10 cellular contexts compared by ENCODE assay signal in the genomic region with DNA sequence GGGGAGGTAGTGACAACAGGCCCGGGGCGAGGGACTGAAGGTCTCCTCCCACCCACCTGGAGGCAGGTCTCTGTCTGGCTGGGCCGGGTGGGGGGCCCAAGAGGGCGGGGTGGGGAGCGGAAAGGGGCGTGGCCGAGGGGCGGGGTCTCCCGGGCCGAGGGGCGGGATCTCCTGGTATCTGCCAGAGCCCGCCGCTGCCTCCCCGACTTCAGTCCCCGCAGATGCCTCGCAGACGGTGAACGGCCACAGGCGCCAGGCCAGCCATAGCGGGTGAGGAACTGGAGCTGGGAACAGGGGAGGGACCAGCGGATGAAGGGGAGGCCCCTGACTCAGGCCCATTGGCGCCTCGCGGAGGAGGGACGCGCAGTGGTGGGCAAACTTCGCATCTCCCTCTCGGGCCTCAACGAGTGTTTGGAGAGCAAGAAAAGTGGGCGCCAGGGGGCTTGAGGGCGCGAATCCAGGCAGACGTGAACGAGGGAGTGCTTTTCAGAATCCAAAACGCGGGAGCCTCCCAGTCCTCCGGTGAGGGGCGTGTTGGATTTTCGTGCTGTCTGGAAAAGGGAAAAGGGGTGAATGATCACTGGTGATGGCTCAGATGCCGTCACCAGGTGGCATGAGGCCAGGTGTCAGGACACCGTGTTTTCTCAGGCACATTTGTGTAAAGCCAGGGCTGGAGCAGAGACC. TPM values are rescaled to one million over a fixed set of nuclear protein-coding genes. Genes with fewer than 3 reads are reported as not detected.
A peak's percentile ranks its signal among the peaks of the same experiment; 100 is the strongest.
DNase-seq lines count a peak whose midpoint lies in the region; ATAC-seq, FAIRE-seq and TF ChIP-seq lines count a peak whose summit lies in the region.
"Had no signal": no experiment of that assay in that cellular context is flagged by ENCODE, and none has a peak within 500 bp of the region (broad histone marks: within the 10 kb centered on the region; RNA-seq: fewer than 3 reads in every experiment).

A gene with protein sequence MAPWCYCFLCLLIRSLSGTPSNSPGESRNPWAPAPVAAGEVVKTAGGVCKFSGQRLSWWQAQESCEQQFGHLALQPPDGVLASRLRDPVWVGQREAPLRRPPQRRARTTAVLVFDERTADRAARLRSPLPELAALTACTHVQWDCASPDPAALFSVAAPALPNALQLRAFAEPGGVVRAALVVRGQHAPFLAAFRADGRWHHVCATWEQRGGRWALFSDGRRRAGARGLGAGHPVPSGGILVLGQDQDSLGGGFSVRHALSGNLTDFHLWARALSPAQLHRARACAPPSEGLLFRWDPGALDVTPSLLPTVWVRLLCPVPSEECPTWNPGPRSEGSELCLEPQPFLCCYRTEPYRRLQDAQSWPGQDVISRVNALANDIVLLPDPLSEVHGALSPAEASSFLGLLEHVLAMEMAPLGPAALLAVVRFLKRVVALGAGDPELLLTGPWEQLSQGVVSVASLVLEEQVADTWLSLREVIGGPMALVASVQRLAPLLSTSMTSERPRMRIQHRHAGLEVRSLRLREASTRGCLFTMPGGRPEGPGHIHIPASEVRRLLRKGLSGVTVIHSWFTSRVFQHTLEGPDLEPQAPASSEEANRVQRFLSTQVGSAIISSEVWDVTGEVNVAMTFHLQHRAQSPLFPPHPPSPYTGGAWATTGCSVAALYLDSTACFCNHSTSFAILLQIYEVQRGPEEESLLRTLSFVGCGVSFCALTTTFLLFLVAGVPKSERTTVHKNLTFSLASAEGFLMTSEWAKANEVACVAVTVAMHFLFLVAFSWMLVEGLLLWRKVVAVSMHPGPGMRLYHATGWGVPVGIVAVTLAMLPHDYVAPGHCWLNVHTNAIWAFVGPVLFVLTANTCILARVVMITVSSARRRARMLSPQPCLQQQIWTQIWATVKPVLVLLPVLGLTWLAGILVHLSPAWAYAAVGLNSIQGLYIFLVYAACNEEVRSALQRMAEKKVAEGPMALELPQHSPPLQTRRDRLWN (plus strand): TSS at position 211 of the 684 bp plus-strand sequence. CDS start 1,216 bp downstream, outside the sequence.

- ATAC-seq in GM18868 (IDR thresholded peaks at IDR 0.05; ENCODE audit: unreplicated experiment) (no peak), GM19351 (IDR thresholded peaks at IDR 0.05; ENCODE audit: unreplicated experiment) (no peak)

- TF ChIP-seq CTCF in GM13977 (IDR thresholded peaks at IDR 0.05; ENCODE audit: extremely low read depth, insufficient read depth, missing control alignments) = no peak
- TF ChIP-seq CTCF in astrocyte of the cerebellum (IDR thresholded peaks at IDR 0.05; ENCODE audit: low read depth, low read length, missing control alignments) = no peak
- TF ChIP-seq CTCF in keratinocyte (optimal IDR thresholded peaks at IDR 0.05 in 1 of 3, IDR thresholded peaks at IDR 0.05 in 1 of 3, conservative IDR thresholded peaks at IDR 0.05 in 1 of 3; ENCODE audit: extremely low read depth in 1 of 3, insufficient read depth in 2 of 3, low read length in 3 of 3) = no peak
- TF ChIP-seq CTCF in WERI-Rb-1 (IDR thresholded peaks at IDR 0.05; ENCODE audit: low read depth, low read length) = no peak

- H3K4me2 ChIP-seq in keratinocyte (ENCODE audit: control insufficient read depth, extremely low read depth, insufficient read depth, low read depth, low read length) = peak within 1 kb of the TSS; percentile 73

- H3K27me3 ChIP-seq in ACC112 (ENCODE audit: insufficient read depth, low read length) = peaks cover 32% of the 10 kb centered on the region
- peaks cover 11% of the 10 kb centered on the region for H3K27me3 ChIP-seq in keratinocyte (ENCODE audit: control insufficient read depth, extremely low read depth, insufficient read depth, low read length)
- H3K27me3 ChIP-seq in WERI-Rb-1 (ENCODE audit: insufficient read depth, low read depth, severe bottlenecking) = no peaks in the 10 kb centered on the region

- dilution Hi-C loops in keratinocyte (cut with MboI; ENCODE audit: extremely low pct_ligation_motif_present, low sequenced_read_pairs) = no loop called here

- no peaks in the 10 kb centered on the region for H4K20me1 ChIP-seq in keratinocyte (ENCODE audit: control insufficient read depth, extremely low read depth, insufficient read depth, low read length)

- FAIRE-seq in keratinocyte (lab: Jason Lieb, UNC) (no peak), GM19239 (lab: Jason Lieb, UNC) (no peak)

- H3K79me2 ChIP-seq in ACC112 (ENCODE audit: control insufficient read depth, insufficient read depth, low read length, unreplicated experiment) (no peaks in the 10 kb centered on the region), keratinocyte (ENCODE audit: control insufficient read depth, insufficient read depth, low read length) (no peaks in the 10 kb centered on the region)

- H3K4me3 ChIP-seq in ACC112 (ENCODE audit: low read depth, low read length) (peak within 1 kb of the TSS; percentile 54), astrocyte of the cerebellum (ENCODE audit: low read depth, low read length) (peak within 1 kb of the TSS; percentile 26), keratinocyte (ENCODE audit: control insufficient read depth in 2 of 3, extremely low read depth in 1 of 3, insufficient read depth in 2 of 3, low read depth in 1 of 3, low read length in 3 of 3) (peak within 1 kb of the TSS in 1 of 3 experiments; percentile 43), WERI-Rb-1 (ENCODE audit: low read depth, low read length) (no peak within 1 kb of the TSS)
- H3K4me3 ChIP-seq: skin epidermis had no signal

- H3K4me1 ChIP-seq in ACC112 (ENCODE audit: control insufficient read depth, insufficient read depth, low read length, unreplicated experiment) (peaks cover 6% of the 10 kb centered on the region), keratinocyte (ENCODE audit: control insufficient read depth, extremely low read depth, insufficient read depth, low read length) (peaks cover 13% of the 10 kb centered on the region)

- H3K27ac ChIP-seq in ACC112 (ENCODE audit: low read depth, low read length) = no peak within 1 kb of the TSS
- H3K27ac ChIP-seq in keratinocyte (ENCODE audit: control insufficient read depth, insufficient read depth, low read length) = no peak within 1 kb of the TSS
- H3K27ac ChIP-seq in WERI-Rb-1 = no peak within 1 kb of the TSS
- H3K27ac ChIP-seq: skin epidermis had no signal

- H3K36me3 ChIP-seq in ACC112 (ENCODE audit: insufficient read depth, low read length) = no peaks in the 10 kb centered on the region
- no peaks in the 10 kb centered on the region for H3K36me3 ChIP-seq in keratinocyte (ENCODE audit: control insufficient read depth in 2 of 2, extremely low read depth in 1 of 2, insufficient read depth in 2 of 2, low read length in 2 of 2)
- H3K36me3 ChIP-seq in WERI-Rb-1 = no peaks in the 10 kb centered on the region

- H3K9me1 ChIP-seq in keratinocyte (ENCODE audit: control insufficient read depth, extremely low read depth, insufficient read depth, low read length) = no peaks in the 10 kb centered on the region

- H3K9me3 ChIP-seq in keratinocyte (ENCODE audit: control insufficient read depth, low read depth, low read length) (peaks cover 3% of the 10 kb centered on the region), WERI-Rb-1 (ENCODE audit: severe bottlenecking) (no peaks in the 10 kb centered on the region)

- in situ Hi-C loops in GM13977 (cut with MboI; ENCODE audit: low pct_unique_long_range_greater_than_20kb, low sequenced_read_pairs, unreplicated experiment) = no loop called here
- in situ Hi-C loops in astrocyte of the cerebellum (cut with HindIII; ENCODE audit: low sequenced_read_pairs) = no loop called here

- no peak within 1 kb of the TSS for H3K9ac ChIP-seq in keratinocyte (ENCODE audit: control insufficient read depth, extremely low read depth, insufficient read depth, low read length)

- DNase-seq in GM13977 (ENCODE audit: low spot score) (peak; percentile 51), astrocyte of the cerebellum (ENCODE audit: low read depth) (no peak), keratinocyte (ENCODE audit: low read depth, low spot score) (no peak), WERI-Rb-1 (no peak), GM19239 (ENCODE audit: insufficient read length, low spot score) (no peak)
- DNase-seq: T-cell had no signal

- H2AFZ ChIP-seq in ACC112 (ENCODE audit: low read length, unreplicated experiment) (peak within 1 kb of the TSS; percentile 70), keratinocyte (ENCODE audit: control insufficient read depth, low read length) (peak within 1 kb of the TSS; percentile 65)

RNA-seq across cellular contexts. Expression of the gene that starts here (rescaled TPM):
- polyA plus RNA-seq in keratinocyte = 0.04 TPM in 1 of 3 replicates, not detected in the others
- polyA plus RNA-seq in keratinocyte (2011; ENCODE audit: low read depth) = not detected
- not detected in 2 replicates for polyA plus RNA-seq in keratinocyte (2011; cell fraction: cytosol; rRNA removed)
- 0.20 TPM in 1 of 2 replicates, not detected in the other for polyA plus RNA-seq in keratinocyte (2011; cell fraction: nucleus; rRNA removed)
- polyA plus RNA-seq in keratinocyte (2012; ENCODE audit: low replicate concordance) = 0.14 and 0.36 TPM in 2 replicates
- polyA minus RNA-seq in keratinocyte = not detected in 3 replicates
- polyA minus RNA-seq in keratinocyte (2011; cell fraction: cytosol; rRNA and poly(A)+ RNA removed) = not detected
- polyA minus RNA-seq in keratinocyte (2011; cell fraction: nucleus; rRNA and poly(A)+ RNA removed) = not detected in 2 replicates
